Comparison of ENCODE assay signal across 12 cellular contexts in the genomic region with DNA sequence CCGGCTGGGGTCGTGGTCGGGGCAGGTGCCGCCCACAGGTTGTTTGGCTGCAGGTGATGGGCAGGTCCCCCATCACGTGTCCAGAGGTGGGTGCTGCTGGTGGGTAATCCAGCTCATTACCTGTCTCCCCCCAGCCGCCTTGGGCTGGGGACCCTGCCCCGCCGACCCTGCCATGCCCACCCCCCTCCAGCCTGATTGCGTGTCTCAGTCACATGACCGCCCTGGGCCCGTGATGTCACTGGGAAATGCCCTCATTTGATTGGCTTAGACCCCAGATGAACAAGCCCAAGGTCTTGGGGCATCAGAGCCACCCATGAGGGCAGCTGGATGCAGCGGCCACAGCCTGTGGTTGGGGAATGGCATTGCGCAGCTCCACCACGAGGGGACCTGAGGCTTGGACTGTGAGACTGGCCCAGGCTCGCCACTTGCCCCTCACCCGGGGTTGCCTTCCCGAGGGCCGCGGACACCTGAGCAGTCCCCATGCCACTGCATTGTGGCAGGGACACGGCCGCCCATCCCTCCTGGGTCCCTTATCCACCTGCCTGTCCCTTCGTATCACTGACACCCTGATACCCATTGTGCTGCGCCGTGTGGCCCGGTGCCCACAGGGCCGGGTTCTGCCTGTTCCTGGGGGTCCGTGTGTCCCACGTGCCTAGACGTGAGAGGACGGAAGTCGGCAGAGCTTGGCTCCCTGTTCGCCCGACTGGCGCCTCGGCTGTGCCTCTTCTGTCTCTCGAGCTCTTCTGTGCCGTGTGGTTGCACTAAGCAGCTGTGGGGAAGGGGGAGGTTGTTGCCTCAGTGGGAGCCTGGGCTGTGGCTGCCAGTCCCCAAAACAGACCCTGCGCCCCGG.
DNase-seq lines count a peak whose midpoint lies in the region; ATAC-seq and TF ChIP-seq lines count a peak whose summit lies in the region.
"Had no signal": no experiment of that assay in that cellular context is flagged by ENCODE, and none has a peak within 500 bp of the region (broad histone marks: within the 10 kb centered on the region; RNA-seq: fewer than 3 reads in every experiment).

No MANE protein-coding gene starts in this region.

- no peaks in the 10 kb centered on the region for H3K9me3 ChIP-seq in left ventricle myocardium inferior (replicated peaks)
- H3K9me3 ChIP-seq: HAP-1 had no signal

- H3K9me3 Mint-ChIP-seq in activated CD4-positive, alpha-beta T cell treated with anti-CD3 and anti-CD28 coated beads, Interleukin-2, amount 10 ng/mL, durations not matched to agents 7 days and 5 days, result peaks cover 5% of the 10 kb centered on the region
- peaks cover 4% of the 10 kb centered on the region for H3K9me3 Mint-ChIP-seq in T-helper 2 cell treated with Interferon-gamma antibody and Interleukin-4, amounts not matched to agents 5 μg/mL and 100 μg/mL, for 36 hours
- no peaks in the 10 kb centered on the region for H3K9me3 Mint-ChIP-seq in stimulated activated naive CD8-positive, alpha-beta T cell treated with anti-CD3 and anti-CD28 coated beads, Interleukin-15, Interleukin-2, amounts not matched to agents 100 ng/mL and 50 ng/mL, for 24 hours

- H3K27me3 ChIP-seq in left ventricle myocardium inferior (ENCODE audit: low read depth), result peaks cover 6% of the 10 kb centered on the region

- ATAC-seq in GM18498 (IDR thresholded peaks at IDR 0.05; ENCODE audit: unreplicated experiment), result no peak

- no peak for TF ChIP-seq CTCF in left ventricle myocardium inferior (IDR thresholded peaks at IDR 0.05; ENCODE audit: borderline replicate concordance)

- intact Hi-C loops in left ventricle myocardium inferior (cut with micrococcal nuclease), result no loop called here

- H3K27ac ChIP-seq in left ventricle myocardium inferior (replicated peaks), result no peak overlapping the region
- H3K27ac ChIP-seq: epithelial cell of prostate, VCaP had no signal

- H3K36me3 ChIP-seq in left ventricle myocardium inferior, result no peaks in the 10 kb centered on the region
- H3K36me3 ChIP-seq: HAP-1 had no signal

- H3K4me1 Mint-ChIP-seq in activated CD4-positive, alpha-beta T cell treated with anti-CD3 and anti-CD28 coated beads, Interleukin-2, amount 10 ng/mL, durations not matched to agents 7 days and 5 days, result peaks cover 10% of the 10 kb centered on the region
- H3K4me1 Mint-ChIP-seq in T-helper 2 cell treated with Interferon-gamma antibody and Interleukin-4, amounts not matched to agents 5 μg/mL and 100 μg/mL, for 36 hours (ENCODE audit: low read depth), result peaks cover 5% of the 10 kb centered on the region
- H3K4me1 Mint-ChIP-seq in stimulated activated naive CD8-positive, alpha-beta T cell treated with anti-CD3 and anti-CD28 coated beads, Interleukin-15, Interleukin-2, amounts not matched to agents 100 ng/mL and 50 ng/mL, for 24 hours (ENCODE audit: low read depth), result peaks cover 13% of the 10 kb centered on the region

- no peak for DNase-seq in activated CD4-positive, alpha-beta T cell treated with anti-CD3 and anti-CD28 coated beads, Interleukin-2, amount 10 ng/mL, durations not matched to agents 7 days and 5 days
- DNase-seq in activated CD4-positive, alpha-beta T cell treated with anti-CD3 and anti-CD28 coated beads, Interleukin-2, amount 50 U/mL, for 4 hours, result no peak
- no peak for DNase-seq in T-helper 2 cell treated with Interferon-gamma antibody and Interleukin-4, amounts not matched to agents 5 μg/mL and 100 μg/mL, for 36 hours (ENCODE audit: low spot score)
- DNase-seq in left ventricle myocardium inferior (peak; percentile 13), inferior parietal cortex (ENCODE audit: extremely low spot score) (no peak), DMS153 (lab: John Stamatoyannopoulos, UW) (no peak)
- DNase-seq: nephron progenitor cell had no signal

- no peaks in the 10 kb centered on the region for H3K27me3 Mint-ChIP-seq in activated CD4-positive, alpha-beta T cell treated with anti-CD3 and anti-CD28 coated beads, Interleukin-2, amount 10 ng/mL, durations not matched to agents 7 days and 5 days
- no peaks in the 10 kb centered on the region for H3K27me3 Mint-ChIP-seq in T-helper 2 cell treated with Interferon-gamma antibody and Interleukin-4, amounts not matched to agents 5 μg/mL and 100 μg/mL, for 36 hours (ENCODE audit: low read depth)
- no peaks in the 10 kb centered on the region for H3K27me3 Mint-ChIP-seq in stimulated activated naive CD8-positive, alpha-beta T cell treated with anti-CD3 and anti-CD28 coated beads, Interleukin-15, Interleukin-2, amounts not matched to agents 100 ng/mL and 50 ng/mL, for 24 hours

- no peak overlapping the region for H3K27ac Mint-ChIP-seq in activated CD4-positive, alpha-beta T cell treated with anti-CD3 and anti-CD28 coated beads, Interleukin-2, amount 10 ng/mL, durations not matched to agents 7 days and 5 days
- H3K27ac Mint-ChIP-seq in T-helper 2 cell treated with Interferon-gamma antibody and Interleukin-4, amounts not matched to agents 5 μg/mL and 100 μg/mL, for 36 hours, result no peak overlapping the region
- H3K27ac Mint-ChIP-seq in stimulated activated naive CD8-positive, alpha-beta T cell treated with anti-CD3 and anti-CD28 coated beads, Interleukin-15, Interleukin-2, amounts not matched to agents 100 ng/mL and 50 ng/mL, for 24 hours, result peak overlapping the region; percentile 68
- H3K27ac Mint-ChIP-seq: nephron progenitor cell had no signal

- peaks cover 17% of the 10 kb centered on the region for H3K4me1 ChIP-seq in left ventricle myocardium inferior
- H3K4me1 ChIP-seq: HAP-1 had no signal

- CTCF ChIA-PET in activated CD4-positive, alpha-beta T cell treated with anti-CD3 and anti-CD28 coated beads, Interleukin-2, amount 10 ng/mL, durations not matched to agents 7 days and 5 days (lab: Charles Lee), result interaction anchor here (0.9 kb wide), 1 partner anchor 288 kb away, joined by 3 read pairs; no protein-coding TSS in a partner anchor

- POLR2A ChIA-PET in activated CD4-positive, alpha-beta T cell treated with anti-CD3 and anti-CD28 coated beads, Interleukin-2, amount 10 ng/mL, durations not matched to agents 7 days and 5 days (lab: Charles Lee), result no interaction called here

- H3K4me3 Mint-ChIP-seq in activated CD4-positive, alpha-beta T cell treated with anti-CD3 and anti-CD28 coated beads, Interleukin-2, amount 10 ng/mL, durations not matched to agents 7 days and 5 days, result peak overlapping the region; percentile 32
- H3K4me3 Mint-ChIP-seq in T-helper 2 cell treated with Interferon-gamma antibody and Interleukin-4, amounts not matched to agents 5 μg/mL and 100 μg/mL, for 36 hours, result peak overlapping the region; percentile 67
- H3K4me3 Mint-ChIP-seq in stimulated activated naive CD8-positive, alpha-beta T cell treated with anti-CD3 and anti-CD28 coated beads, Interleukin-15, Interleukin-2, amounts not matched to agents 100 ng/mL and 50 ng/mL, for 24 hours, result peak overlapping the region; percentile 58
- H3K4me3 Mint-ChIP-seq: nephron progenitor cell had no signal

- peak overlapping the region; percentile 29 for H3K4me3 ChIP-seq in left ventricle myocardium inferior
- H3K4me3 ChIP-seq: HAP-1 had no signal

- H3K36me3 Mint-ChIP-seq in activated CD4-positive, alpha-beta T cell treated with anti-CD3 and anti-CD28 coated beads, Interleukin-2, amount 10 ng/mL, durations not matched to agents 7 days and 5 days (ENCODE audit: low read depth), result no peaks in the 10 kb centered on the region
- no peaks in the 10 kb centered on the region for H3K36me3 Mint-ChIP-seq in T-helper 2 cell treated with Interferon-gamma antibody and Interleukin-4, amounts not matched to agents 5 μg/mL and 100 μg/mL, for 36 hours (ENCODE audit: low read depth)
- no peaks in the 10 kb centered on the region for H3K36me3 Mint-ChIP-seq in stimulated activated naive CD8-positive, alpha-beta T cell treated with anti-CD3 and anti-CD28 coated beads, Interleukin-15, Interleukin-2, amounts not matched to agents 100 ng/mL and 50 ng/mL, for 24 hours (ENCODE audit: low read depth)
